In genomic region chr10:67771200-67771599, GRCh38 we compare ENCODE assay signal across 15 cellular contexts.
DNase-seq lines count a peak whose midpoint lies in the region; ATAC-seq lines count a peak whose summit lies in the region.
"Had no signal": no experiment of that assay in that cellular context is flagged by ENCODE, and none has a peak within 500 bp of the region (broad histone marks: within the 10 kb centered on the region; RNA-seq: fewer than 3 reads in every experiment).

No MANE protein-coding gene starts in this region.

- peak overlapping the region; percentile 84 for H3K27ac Mint-ChIP-seq in activated T-helper 2 cell treated with anti-CD3 and anti-CD28 coated beads, Interferon-gamma antibody, Interleukin-2, Interleukin-4, amounts not matched to agents 10 μg/mL and 5 μg/mL and 100 μg/mL, durations not matched to agents 14 hours and 24 hours and 36 hours

- DNase-seq in activated T-helper 2 cell treated with anti-CD3 and anti-CD28 coated beads, Interferon-gamma antibody, Interleukin-2, Interleukin-4, amounts not matched to agents 10 μg/mL and 5 μg/mL and 100 μg/mL, durations not matched to agents 14 hours and 24 hours and 36 hours (ENCODE audit: low spot score): no peak
- no peak for DNase-seq in MG63
- DNase-seq in OCI-M1 (lab: John Stamatoyannopoulos, UW): no peak
- DNase-seq in A172 (ENCODE audit: low spot score): no peak
- DNase-seq: COR-L47, KBM-7, midbrain, NCI-H1930, NCI-H774, pancreas, tibial artery had no signal

- no peak overlapping the region for H3K4me3 ChIP-seq in MG63
- H3K4me3 ChIP-seq: pancreas, SJSA1, tibial artery had no signal

- H3K9me3 Mint-ChIP-seq in activated T-helper 2 cell treated with anti-CD3 and anti-CD28 coated beads, Interferon-gamma antibody, Interleukin-2, Interleukin-4, amounts not matched to agents 10 μg/mL and 5 μg/mL and 100 μg/mL, durations not matched to agents 14 hours and 24 hours and 36 hours: no peaks in the 10 kb centered on the region

- no peaks in the 10 kb centered on the region for H3K27me3 ChIP-seq in MG63
- H3K27me3 ChIP-seq: pancreas, SJSA1, tibial artery had no signal

- H3K36me3 Mint-ChIP-seq in activated T-helper 2 cell treated with anti-CD3 and anti-CD28 coated beads, Interferon-gamma antibody, Interleukin-2, Interleukin-4, amounts not matched to agents 10 μg/mL and 5 μg/mL and 100 μg/mL, durations not matched to agents 14 hours and 24 hours and 36 hours (ENCODE audit: low read depth): no peaks in the 10 kb centered on the region

- ATAC-seq in GM18870 (IDR thresholded peaks at IDR 0.05; ENCODE audit: unreplicated experiment) (peak; percentile 0), GM21423 (IDR thresholded peaks at IDR 0.05; ENCODE audit: unreplicated experiment) (peak; percentile 6), HG03064 (IDR thresholded peaks at IDR 0.05; ENCODE audit: low read depth, unreplicated experiment) (peak; percentile 3)

- intact Hi-C loops in activated T-helper 2 cell treated with anti-CD3 and anti-CD28 coated beads, Interferon-gamma antibody, Interleukin-2, Interleukin-4, amounts not matched to agents 10 μg/mL and 5 μg/mL and 100 μg/mL, durations not matched to agents 14 hours and 24 hours and 36 hours (cut with micrococcal nuclease): loop anchor here (10.0 kb wide), 1 partner anchor 236 kb away; no protein-coding TSS in a partner anchor

- H3K36me3 ChIP-seq in MG63: no peaks in the 10 kb centered on the region
- H3K36me3 ChIP-seq: pancreas, SJSA1, tibial artery had no signal

- H3K4me1 Mint-ChIP-seq in activated T-helper 2 cell treated with anti-CD3 and anti-CD28 coated beads, Interferon-gamma antibody, Interleukin-2, Interleukin-4, amounts not matched to agents 10 μg/mL and 5 μg/mL and 100 μg/mL, durations not matched to agents 14 hours and 24 hours and 36 hours (ENCODE audit: low read depth): peaks cover 36% of the 10 kb centered on the region

- H3K4me3 Mint-ChIP-seq in activated T-helper 2 cell treated with anti-CD3 and anti-CD28 coated beads, Interferon-gamma antibody, Interleukin-2, Interleukin-4, amounts not matched to agents 10 μg/mL and 5 μg/mL and 100 μg/mL, durations not matched to agents 14 hours and 24 hours and 36 hours (ENCODE audit: low read depth): no peak overlapping the region

- no peaks in the 10 kb centered on the region for H3K27me3 Mint-ChIP-seq in activated T-helper 2 cell treated with anti-CD3 and anti-CD28 coated beads, Interferon-gamma antibody, Interleukin-2, Interleukin-4, amounts not matched to agents 10 μg/mL and 5 μg/mL and 100 μg/mL, durations not matched to agents 14 hours and 24 hours and 36 hours (ENCODE audit: low read depth)

- no peaks in the 10 kb centered on the region for H3K9me3 ChIP-seq in MG63
- H3K9me3 ChIP-seq: pancreas, SJSA1, tibial artery had no signal
